18 cellular contexts compared by ENCODE assay signal in genomic region chr7:127114739-127115265, GRCh38.
DNase-seq lines count a peak whose midpoint lies in the region; ATAC-seq and TF ChIP-seq lines count a peak whose summit lies in the region.
"Had no signal": no experiment of that assay in that cellular context is flagged by ENCODE, and none has a peak within 500 bp of the region (broad histone marks: within the 10 kb centered on the region; RNA-seq: fewer than 3 reads in every experiment).

No MANE protein-coding gene starts in this region.

- POLR2A ChIA-PET in HEK293 (lab: Yijun Ruan, JAX) = no interaction called here

- H3K36me3 ChIP-seq in HEK293 (ENCODE audit: control insufficient read depth in 2 of 2, insufficient read depth in 1 of 2, low read length in 2 of 2) = no peaks in the 10 kb centered on the region
- H3K36me3 ChIP-seq: esophagus muscularis mucosa had no signal

- H3K4me1 ChIP-seq in HEK293 (ENCODE audit: control insufficient read depth, insufficient read depth, low read length) = no peaks in the 10 kb centered on the region
- H3K4me1 ChIP-seq: esophagus muscularis mucosa had no signal

- H3K4me3 ChIP-seq in HEK293 (ENCODE audit: low read depth, low read length) (no peak overlapping the region), NB4 (ENCODE audit: low read depth, low read length) (no peak overlapping the region)
- H3K4me3 ChIP-seq: esophagus muscularis mucosa had no signal

- DNase-seq in NB4 (ENCODE audit: low read depth) (peak; percentile 57), renal cortical epithelial cell (ENCODE audit: low read depth) (peak; percentile 26), COLO668 (lab: John Stamatoyannopoulos, UW; ENCODE audit: unreplicated experiment) (no peak)
- DNase-seq in stimulated activated CD4-positive, alpha-beta T cell treated with anti-CD3 and anti-CD28 coated beads, Interleukin-4, amount 100 ng/mL, for 24 hours = no peak
- DNase-seq: activated CD4-positive, alpha-beta T cell treated with anti-CD3 and anti-CD28 coated beads, Interleukin-2, amount 10 ng/mL, durations not matched to agents 24 days and 14 days; activated CD8-positive, alpha-beta memory T cell treated with anti-CD3 and anti-CD28 coated beads, Interleukin-2, amount 50 U/mL, for 4 hours; activated gamma-delta T cell treated with Interleukin-2 at 50 U/mL for 16 hours; amniotic stem cell; left colon; NCI-H1105; NCI-H524; trophoblast cell had no signal

- no peak for TF ChIP-seq POLR2A in NB4 (IDR thresholded peaks at IDR 0.05; ENCODE audit: extremely low read depth, insufficient read length)

- H3K9me3 ChIP-seq in HEK293 (ENCODE audit: control insufficient read depth, insufficient read depth, low read depth, low read length) = no peaks in the 10 kb centered on the region
- H3K9me3 ChIP-seq: esophagus muscularis mucosa had no signal

- ATAC-seq in GM18867 (IDR thresholded peaks at IDR 0.05; ENCODE audit: unreplicated experiment) (peak; percentile 53), HG02588 (IDR thresholded peaks at IDR 0.05; ENCODE audit: unreplicated experiment) (no peak)
- ATAC-seq: left colon, Right ventricle myocardium inferior had no signal

- H3K27ac ChIP-seq in HEK293 (ENCODE audit: extremely low read depth, low read depth, low read length) = no peak overlapping the region
- H3K27ac ChIP-seq: esophagus muscularis mucosa, KMS-11 had no signal

- TF ChIP-seq CTCF in HEK293 (tag by site-specific recombination; IDR thresholded peaks at IDR 0.05) (no peak), NB4 (IDR thresholded peaks at IDR 0.05; ENCODE audit: low read depth, low read length) (no peak)

- CTCF ChIA-PET in HEK293 (lab: Yijun Ruan, JAX) = interaction anchor here (0.6 kb wide), 1 partner anchor 216 kb away, joined by 4 read pairs; no protein-coding TSS in a partner anchor

TF ChIP-seq in HEK293, 187 proteins besides CTCF, POLR2A, EP300 and RAD21:
- TF ChIP-seq ZNF660 (tag by site-specific recombination; IDR thresholded peaks at IDR 0.05) (0 out of 2 replicates have a peak, but pooled peaks have one; percentile 21), ZNF561 (tag by site-specific recombination; IDR thresholded peaks at IDR 0.05; ENCODE audit: borderline replicate concordance) (no peak), ZNF707 (tag by site-specific recombination; IDR thresholded peaks at IDR 0.05) (no peak), ZNF19 (tag by site-specific recombination; IDR thresholded peaks at IDR 0.05; ENCODE audit: low read depth) (no peak), ZBTB1 (tag by site-specific recombination; IDR thresholded peaks at IDR 0.05) (no peak), ZNF121 (tag by site-specific recombination; IDR thresholded peaks at IDR 0.05) (no peak)

Comparison
In these comparisons a context has a peak if more than half of its experiments do, and no peak if none do; other contexts are left out.
1. DNase-seq: peak in NB4 (single experiment) and renal cortical epithelial cell (single experiment); none in stimulated activated CD4-positive, alpha-beta T cell treated with anti-CD3 and anti-CD28 coated beads, Interleukin-4, amount 100 ng/mL, for 24 hours (single experiment) and COLO668 (single experiment).